ENCODE assay signal across 17 cellular contexts in genomic region chr2:236781933-236782788, GRCh38.
A peak's percentile ranks its signal among the peaks of the same experiment; 100 is the strongest.
DNase-seq lines count a peak whose midpoint lies in the region; FAIRE-seq and TF ChIP-seq lines count a peak whose summit lies in the region.
"Had no signal": no experiment of that assay in that cellular context is flagged by ENCODE, and none has a peak within 500 bp of the region (broad histone marks: within the 10 kb centered on the region; RNA-seq: fewer than 3 reads in every experiment).

No MANE protein-coding gene starts in this region.

- TF ChIP-seq POLR2A in GM12892 (IDR thresholded peaks at IDR 0.05; ENCODE audit: low read depth, low read length), result no peak

- peak overlapping the region; percentile 46 for H2AFZ ChIP-seq in neuron (ENCODE audit: low read depth, low read length)

- no TSS peak for BruUV-seq in Calu3 (replicated peaks; lab: Mats Ljungman, UMichigan)

- no peak for FAIRE-seq in GM12892 (lab: Jason Lieb, UNC)
- no peak for FAIRE-seq in HTR-8/SVneo (lab: Jason Lieb, UNC)
- FAIRE-seq: GM12878 had no signal

- no peaks in the 10 kb centered on the region for H3K27me3 Mint-ChIP-seq in Calu3 (ENCODE audit: unreplicated experiment)
- H3K27me3 Mint-ChIP-seq in glutamatergic neuron (ENCODE audit: unreplicated experiment), result peaks cover 4% of the 10 kb centered on the region
- H3K27me3 Mint-ChIP-seq in chondrocyte (ENCODE audit: low read depth), result no peaks in the 10 kb centered on the region

- TF ChIP-seq CTCF in Calu3 (IDR thresholded peaks at IDR 0.05; ENCODE audit: unreplicated experiment) (no peak), glutamatergic neuron (IDR thresholded peaks at IDR 0.05; ENCODE audit: partially characterized antibody, unreplicated experiment) (no peak), chondrocyte (IDR thresholded peaks at IDR 0.05) (no peak)

- H3K36me3 Mint-ChIP-seq in Calu3 (ENCODE audit: insufficient read depth, unreplicated experiment) (no peaks in the 10 kb centered on the region), glutamatergic neuron (ENCODE audit: unreplicated experiment) (no peaks in the 10 kb centered on the region), chondrocyte (ENCODE audit: low read depth) (no peaks in the 10 kb centered on the region)

- H3K36me3 ChIP-seq in SJSA1 (no peaks in the 10 kb centered on the region), neuron (ENCODE audit: insufficient read depth, low read length) (no peaks in the 10 kb centered on the region)

- H3K9me3 ChIP-seq in SJSA1 (replicated peaks) (no peaks in the 10 kb centered on the region), neuron (ENCODE audit: low read length) (peaks cover 9% of the 10 kb centered on the region)

- intact Hi-C loops in Calu3 (cut with micrococcal nuclease; ENCODE audit: unreplicated experiment), result no loop called here

- peak overlapping the region; percentile 80 for H3K27ac Mint-ChIP-seq in Calu3 (ENCODE audit: unreplicated experiment)
- H3K27ac Mint-ChIP-seq in glutamatergic neuron (ENCODE audit: unreplicated experiment), result peak overlapping the region; percentile 67
- no peak overlapping the region for H3K27ac Mint-ChIP-seq in chondrocyte (ENCODE audit: unreplicated experiment)

- H3K4me3 ChIP-seq in SJSA1, result no peak overlapping the region
- H3K4me3 ChIP-seq in neuron (ENCODE audit: low read length), result no peak overlapping the region
- H3K4me3 ChIP-seq: GM12878, SK-N-MC had no signal

- DNase-seq in Calu3 (no peak), SJSA1 (ENCODE audit: low read depth in 1 of 2, low spot score in 2 of 2) (no peak), glutamatergic neuron (no peak), chondrocyte (ENCODE audit: low spot score) (no peak), GM12892 (ENCODE audit: insufficient read length) (no peak), NCI-H2081 treated with DMSO at 0.1 percent for 48 hours (lab: John Stamatoyannopoulos, UW) (no peak), HTR-8/SVneo (ENCODE audit: insufficient read length, low spot score) (no peak)
- DNase-seq: AML-193, DMS79, KG1, MM.1S, NCI-H1105 treated with DMSO at 0.1 percent for 48 hours, NCI-H1930, NCI-H526 had no signal

- H3K27me3 ChIP-seq in SJSA1 (replicated peaks) (no peaks in the 10 kb centered on the region), neuron (ENCODE audit: insufficient read depth, low read length) (no peaks in the 10 kb centered on the region)

- peaks cover 25% of the 10 kb centered on the region for H3K4me1 ChIP-seq in SJSA1 (replicated peaks)
- H3K4me1 ChIP-seq in neuron (ENCODE audit: insufficient read depth, low read length), result peaks cover 9% of the 10 kb centered on the region

- no peak overlapping the region for H3K4me3 Mint-ChIP-seq in Calu3 (ENCODE audit: low read depth, unreplicated experiment)
- peak overlapping the region; percentile 51 for H3K4me3 Mint-ChIP-seq in glutamatergic neuron (ENCODE audit: unreplicated experiment)
- no peak overlapping the region for H3K4me3 Mint-ChIP-seq in chondrocyte (ENCODE audit: unreplicated experiment)

- peak overlapping the region; percentile 69 for H3K27ac ChIP-seq in SJSA1
- H3K27ac ChIP-seq: SK-N-MC had no signal

- CTCF ChIA-PET in Calu3 (lab: Charles Lee), result no interaction called here

- H3K4me1 Mint-ChIP-seq in Calu3 (ENCODE audit: low read depth, unreplicated experiment) (peaks cover 33% of the 10 kb centered on the region), glutamatergic neuron (ENCODE audit: low read depth, unreplicated experiment) (peaks cover 15% of the 10 kb centered on the region), chondrocyte (ENCODE audit: low read depth) (peaks cover 51% of the 10 kb centered on the region)

- H3K9me3 Mint-ChIP-seq in Calu3 (ENCODE audit: low read depth, unreplicated experiment), result peaks cover 3% of the 10 kb centered on the region
- H3K9me3 Mint-ChIP-seq in glutamatergic neuron (ENCODE audit: unreplicated experiment), result peaks cover 4% of the 10 kb centered on the region
- peaks cover 9% of the 10 kb centered on the region for H3K9me3 Mint-ChIP-seq in chondrocyte (ENCODE audit: low read depth)
